ENCODE assay signal across 10 cellular contexts in the genomic region with DNA sequence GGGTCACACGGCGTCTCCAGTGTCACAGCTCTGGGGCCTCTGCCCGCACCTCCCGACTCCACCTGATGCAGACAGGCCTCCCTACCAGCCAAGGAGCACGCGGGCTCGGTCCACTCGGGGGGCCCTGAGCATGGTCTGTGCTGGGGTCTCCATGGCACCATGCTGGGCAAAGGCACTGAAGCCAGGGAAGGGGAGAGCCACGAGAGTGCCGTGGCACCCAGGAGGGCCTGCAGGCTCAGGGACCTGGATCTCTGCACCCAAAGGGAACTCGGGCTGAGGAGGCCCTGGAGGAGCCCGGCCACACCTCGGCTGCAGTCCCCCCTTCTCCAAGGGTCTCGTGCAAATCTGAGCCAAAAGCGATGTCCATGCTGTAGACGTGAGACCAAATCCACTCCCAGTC. TPM values are rescaled to one million over a fixed set of nuclear protein-coding genes. Genes with fewer than 3 reads are reported as not detected.
A peak's percentile ranks its signal among the peaks of the same experiment; 100 is the strongest.
DNase-seq lines count a peak whose midpoint lies in the region; ATAC-seq and TF ChIP-seq lines count a peak whose summit lies in the region.
"Not testable (repeated sequence)": the region's sequence is repeated elsewhere in the genome, so short reads cannot be mapped to it uniquely, and the experiment has no call there.
"Had no signal": no experiment of that assay in that cellular context is flagged by ENCODE, and none has a peak within 500 bp of the region (broad histone marks: within the 10 kb centered on the region; RNA-seq: fewer than 3 reads in every experiment).

No MANE protein-coding gene starts in this region.

- intact Hi-C loops in CD14-positive monocyte (cut with micrococcal nuclease), result loop anchor here in 1 of 2 donors (5.0 kb wide), 1 partner anchor 82 kb away; no protein-coding TSS in a partner anchor
- intact Hi-C loops in activated B cell treated with CpG ODN at 0.5 μM for 24 hours (cut with micrococcal nuclease), result loop anchor here (5.0 kb wide), 1 partner anchor 97 kb away; no protein-coding TSS in a partner anchor
- intact Hi-C loops in cardiac septum (cut with DNase I), result not testable (repeated sequence)
- intact Hi-C loops in right lobe of liver (cut with DNase I), result loop anchor here in 1 of 2 donors (5.0 kb wide), 1 partner anchor 97 kb away; no protein-coding TSS in a partner anchor

- 71% methylated on average over 7 of the region's 16 CpGs for WGBS in right lobe of liver (ENCODE audit: insufficient coverage, low coverage, low lambda C conversion rate, missing lambda C conversion rate)

- H3K36me3 ChIP-seq in right lobe of liver, result not testable (repeated sequence)

- POLR2A ChIA-PET in activated B cell treated with CpG ODN at 0.5 μM for 24 hours (lab: Charles Lee), result not testable (repeated sequence)

- H3K4me1 ChIP-seq in right lobe of liver, result not testable (repeated sequence)

- CTCF ChIA-PET in activated B cell treated with CpG ODN at 0.5 μM for 24 hours (lab: Charles Lee), result not testable (repeated sequence)

- not testable (repeated sequence) for H3K4me3 ChIP-seq in right lobe of liver

- H3K27ac Mint-ChIP-seq in CD14-positive monocyte; activated B cell treated with CpG ODN at 0.5 μM for 24 hours; activated naive CD8-positive, alpha-beta T cell treated with anti-CD3 and anti-CD28 coated beads, Interleukin-2, amount 50 U/mL, for 24 hours; osteocyte (ENCODE audit: unreplicated experiment): not testable (repeated sequence)

- not testable (repeated sequence) for ATAC-seq in activated B cell treated with CpG ODN at 0.5 μM for 24 hours (ENCODE audit: low read depth); right lobe of liver
- ATAC-seq in activated naive CD8-positive, alpha-beta T cell treated with anti-CD3 and anti-CD28 coated beads, Interleukin-2, amount 50 U/mL, for 24 hours, result peak; percentile 1

- not testable (repeated sequence) for H3K36me3 Mint-ChIP-seq in CD14-positive monocyte; activated B cell treated with CpG ODN at 0.5 μM for 24 hours (ENCODE audit: low read depth); activated naive CD8-positive, alpha-beta T cell treated with anti-CD3 and anti-CD28 coated beads, Interleukin-2, amount 50 U/mL, for 24 hours (ENCODE audit: low read depth); osteocyte (ENCODE audit: unreplicated experiment)

- H3K9me3 ChIP-seq in right lobe of liver, result not testable (repeated sequence)

- H3K27me3 ChIP-seq in right lobe of liver, result not testable (repeated sequence)

- H3K4me3 Mint-ChIP-seq in CD14-positive monocyte; activated B cell treated with CpG ODN at 0.5 μM for 24 hours; activated naive CD8-positive, alpha-beta T cell treated with anti-CD3 and anti-CD28 coated beads, Interleukin-2, amount 50 U/mL, for 24 hours; osteocyte (ENCODE audit: unreplicated experiment): not testable (repeated sequence)

- not testable (repeated sequence) for TF ChIP-seq POLR2A in right lobe of liver (IDR thresholded peaks at IDR 0.05)

- not testable (repeated sequence) for TF ChIP-seq CTCF in CD14-positive monocyte (IDR thresholded peaks at IDR 0.05); activated B cell treated with CpG ODN at 0.5 μM for 24 hours (IDR thresholded peaks at IDR 0.05); right lobe of liver (IDR thresholded peaks at IDR 0.05); osteocyte (IDR thresholded peaks at IDR 0.05)

- H3K9me3 Mint-ChIP-seq in CD14-positive monocyte; activated B cell treated with CpG ODN at 0.5 μM for 24 hours; activated naive CD8-positive, alpha-beta T cell treated with anti-CD3 and anti-CD28 coated beads, Interleukin-2, amount 50 U/mL, for 24 hours; osteocyte (ENCODE audit: unreplicated experiment): not testable (repeated sequence)

- H3K27me3 Mint-ChIP-seq in CD14-positive monocyte (ENCODE audit: low read depth in 3 of 3); activated B cell treated with CpG ODN at 0.5 μM for 24 hours; activated naive CD8-positive, alpha-beta T cell treated with anti-CD3 and anti-CD28 coated beads, Interleukin-2, amount 50 U/mL, for 24 hours; osteocyte (ENCODE audit: unreplicated experiment): not testable (repeated sequence)

- H3K27ac ChIP-seq in right lobe of liver, result not testable (repeated sequence)

- not testable (repeated sequence) for H3K4me1 Mint-ChIP-seq in CD14-positive monocyte; activated B cell treated with CpG ODN at 0.5 μM for 24 hours; activated naive CD8-positive, alpha-beta T cell treated with anti-CD3 and anti-CD28 coated beads, Interleukin-2, amount 50 U/mL, for 24 hours; osteocyte (ENCODE audit: unreplicated experiment)

- DNase-seq in CD14-positive monocyte (ENCODE audit: low spot score) (peak; percentile 44), activated B cell treated with CpG ODN at 0.5 μM for 24 hours (peak; percentile 15), cardiac septum (ENCODE audit: low spot score) (peak; percentile 78), right lobe of liver (peak; percentile 20 to 52 (median 41)), osteocyte (ENCODE audit: extremely low spot score, unreplicated experiment) (peak; percentile 86), ureter (ENCODE audit: low spot score) (peak; percentile 43)
- DNase-seq in activated naive CD8-positive, alpha-beta T cell treated with anti-CD3 and anti-CD28 coated beads, Interleukin-2, amount 50 U/mL, for 24 hours, result not testable (repeated sequence)
- peak; percentile 5 for DNase-seq in stimulated activated CD8-positive, alpha-beta memory T cell treated with anti-CD3 and anti-CD28 coated beads, Interleukin-4, amount 100 ng/mL, for 48 hours

RNA-seq across cellular contexts. Expression of a gene that starts 6.4 kb away (rescaled TPM):
- polyA plus RNA-seq in CD14-positive monocyte, result not detected
- 0.78 and 1.6 TPM in 2 replicates for total RNA-seq in activated B cell treated with CpG ODN at 0.5 μM for 24 hours
- 10.6 TPM for total RNA-seq in cardiac septum
- 10 to 100 TPM in 2 of 6 experiments, 1 to 10 TPM in 3, under 1 TPM in 1; 0.50 to 14.4 (median 5.8) TPM for total RNA-seq in right lobe of liver
- 4.4 and 6.3 TPM in 2 replicates for total RNA-seq in osteocyte
- 39.5 TPM for total RNA-seq in ureter
- polyA plus RNA-seq: CD4-positive, CD25-positive, alpha-beta regulatory T cell had no signal

RNA-seq across cellular contexts. Expression of a gene that starts 48.2 kb away (rescaled TPM):
- polyA plus RNA-seq in CD14-positive monocyte, result 1 to 10 TPM; 5.3 to 9.3 TPM
- total RNA-seq in activated B cell treated with CpG ODN at 0.5 μM for 24 hours (53.0 and 67.8 TPM in 2 replicates), cardiac septum (25.9 TPM), right lobe of liver (10 to 100 TPM; 10.7 to 16.7 (median 13.8) TPM), osteocyte (38.2 and 39.4 TPM in 2 replicates), ureter (63.6 TPM)

RNA-seq across cellular contexts. Expression of a gene that starts 48.3 kb away (rescaled TPM):
- 1 to 10 TPM in 1 of 2 donors, not detected in 1; 1.2 TPM for polyA plus RNA-seq in CD14-positive monocyte
- total RNA-seq in activated B cell treated with CpG ODN at 0.5 μM for 24 hours (3.5 and 4.1 TPM in 2 replicates), cardiac septum (0.57 TPM), right lobe of liver (1 to 10 TPM in 2 of 6 experiments, under 1 TPM in 4; 0.15 to 3.2 (median 0.70) TPM), osteocyte (4.1 and 6.9 TPM in 2 replicates), ureter (1.7 TPM)

RNA-seq across cellular contexts. Expression of a gene that starts 59.9 kb away (rescaled TPM):
- polyA plus RNA-seq in CD14-positive monocyte, result not detected
- total RNA-seq in activated B cell treated with CpG ODN at 0.5 μM for 24 hours (0.07 and 0.09 TPM in 2 replicates), cardiac septum (5.5 TPM), right lobe of liver (1 to 10 TPM in 5 of 6 experiments, under 1 TPM in 1; 0.56 to 5.1 (median 2.8) TPM), osteocyte (not detected in 2 replicates), ureter (15.6 TPM)
- polyA plus RNA-seq: AG04450; CD4-positive, CD25-positive, alpha-beta regulatory T cell had no signal
